ENCODE assay signal across 23 cellular contexts in the genomic region with DNA sequence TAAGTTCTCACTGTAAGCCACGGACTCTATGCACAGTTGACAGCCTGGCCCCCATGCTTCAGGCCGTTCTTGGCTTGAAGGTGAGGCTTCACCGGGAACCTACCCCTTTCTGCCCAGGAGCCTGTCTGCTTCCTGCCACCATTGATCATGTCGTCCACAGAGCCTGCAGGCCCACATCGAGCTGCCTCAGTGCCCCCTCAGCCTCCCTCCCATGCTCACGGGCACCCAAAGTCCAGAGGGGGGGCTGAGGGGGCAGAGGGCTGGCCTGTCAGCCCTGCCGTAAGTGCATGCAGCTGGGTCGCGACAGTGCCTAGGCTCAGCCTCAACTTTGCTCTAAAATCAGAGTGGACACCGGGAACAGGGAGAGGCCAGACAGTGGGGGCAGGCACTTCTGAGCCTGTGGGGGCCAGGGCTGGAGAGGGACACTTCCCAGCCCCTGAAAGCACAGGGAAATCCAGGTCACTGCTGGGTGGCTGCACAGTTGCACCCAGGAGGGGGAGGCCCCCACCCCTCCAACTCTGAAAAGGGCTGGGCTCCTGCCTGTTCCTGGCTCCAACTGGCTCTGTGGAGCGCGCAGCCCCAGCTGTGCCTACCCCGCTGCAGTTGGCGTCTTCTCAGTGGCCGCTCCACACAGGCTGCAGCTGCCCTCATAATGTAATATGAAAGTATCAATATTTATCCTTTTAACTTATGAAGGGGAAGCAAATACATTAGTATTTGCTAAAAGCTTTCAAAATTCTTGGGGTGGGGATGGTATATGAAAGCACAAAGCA.
A peak's percentile ranks its signal among the peaks of the same experiment; 100 is the strongest.
DNase-seq lines count a peak whose midpoint lies in the region; ATAC-seq, FAIRE-seq and TF ChIP-seq lines count a peak whose summit lies in the region.
"Had no signal": no experiment of that assay in that cellular context is flagged by ENCODE, and none has a peak within 500 bp of the region (broad histone marks: within the 10 kb centered on the region; RNA-seq: fewer than 3 reads in every experiment).

No MANE protein-coding gene starts in this region.

- H4K20me1 ChIP-seq in IMR-90 (ENCODE audit: insufficient read depth, low read length) (no peaks in the 10 kb centered on the region), HepG2 (ENCODE audit: insufficient read depth, low read length) (no peaks in the 10 kb centered on the region)

- H4K5ac ChIP-seq in IMR-90 (ENCODE audit: low read depth, low read length) = no peak overlapping the region

- H3K27ac ChIP-seq in right cardiac atrium (ENCODE audit: low read length) (no peak overlapping the region), left ventricle myocardium inferior (replicated peaks) (no peak overlapping the region), IMR-90 (ENCODE audit: insufficient read depth, low read length) (no peak overlapping the region), HepG2 (ENCODE audit: extremely low read length, insufficient read depth, low read length) (no peak overlapping the region), upper lobe of right lung (no peak overlapping the region)
- H3K27ac ChIP-seq: SK-N-MC had no signal

- H4K8ac ChIP-seq in IMR-90 (ENCODE audit: low read depth in 2 of 2, low read length in 2 of 2) = no peak overlapping the region

- H2BK15ac ChIP-seq in IMR-90 (ENCODE audit: low read depth, low read length) = no peak overlapping the region

- H4K91ac ChIP-seq in IMR-90 (ENCODE audit: insufficient read depth, low read depth, low read length) = no peak overlapping the region

- dilution Hi-C loops in IMR-90 (cut with HindIII; ENCODE audit: low sequenced_read_pairs, unreplicated experiment) = no loop called here

- H3K9me3 ChIP-seq in right cardiac atrium (ENCODE audit: control insufficient read depth, low read length) (no peaks in the 10 kb centered on the region), left ventricle myocardium inferior (replicated peaks) (no peaks in the 10 kb centered on the region), IMR-90 (ENCODE audit: control insufficient read depth, insufficient read depth, low read length) (peaks cover 5% of the 10 kb centered on the region; the same call in 1 of the 2 replicates), HepG2 (ENCODE audit: low read length) (no peaks in the 10 kb centered on the region), upper lobe of right lung (no peaks in the 10 kb centered on the region)

- no peaks in the 10 kb centered on the region for H3K9me1 ChIP-seq in IMR-90 (ENCODE audit: insufficient read depth, low read length)

- H3K56ac ChIP-seq in IMR-90 (ENCODE audit: extremely low read depth, insufficient read depth, low read length) = no peak overlapping the region

- H3K27me3 ChIP-seq in right cardiac atrium (ENCODE audit: control insufficient read depth, insufficient read depth) (no peaks in the 10 kb centered on the region), left ventricle myocardium inferior (ENCODE audit: low read depth) (no peaks in the 10 kb centered on the region), IMR-90 (ENCODE audit: control insufficient read depth, insufficient read depth, low read length) (no peaks in the 10 kb centered on the region), HepG2 (ENCODE audit: control insufficient read depth in 1 of 2, insufficient read depth in 2 of 2, low read length in 2 of 2) (no peaks in the 10 kb centered on the region), upper lobe of right lung (no peaks in the 10 kb centered on the region)

- TF ChIP-seq POLR2A in IMR-90 (IDR thresholded peaks at IDR 0.05; ENCODE audit: low read depth, low read length) (no peak), HepG2 (IDR thresholded peaks at IDR 0.05; ENCODE audit: insufficient read depth in 1 of 2, low read depth in 2 of 2, low read length in 2 of 2) (no peak)

- H3K4ac ChIP-seq in IMR-90 (ENCODE audit: low read depth, low read length) = no peak overlapping the region

- ATAC-seq in right cardiac atrium (no peak), IMR-90 (ENCODE audit: low read depth) (no peak), HepG2 (peak; percentile 49), upper lobe of right lung (peak; percentile 45), HG03378 (IDR thresholded peaks at IDR 0.05; ENCODE audit: unreplicated experiment) (no peak), HG03039 (IDR thresholded peaks at IDR 0.05; ENCODE audit: unreplicated experiment) (no peak)
- ATAC-seq: HCT116 had no signal

- TF ChIP-seq EP300 in HepG2 (IDR thresholded peaks at IDR 0.05; ENCODE audit: low read depth in 2 of 2, low read length in 2 of 2) (no peak), HepG2 (CRISPR knock-in tag; IDR thresholded peaks at IDR 0.05; ENCODE audit: borderline replicate concordance) (no peak)

- H2BK20ac ChIP-seq in IMR-90 (ENCODE audit: low read depth, low read length) = no peak overlapping the region

- H3K79me1 ChIP-seq in IMR-90 (ENCODE audit: low read depth in 1 of 2, low read length in 2 of 2) = no peaks in the 10 kb centered on the region

- no peak overlapping the region for H3K18ac ChIP-seq in IMR-90 (ENCODE audit: low read depth, low read length)

- in situ Hi-C loops in IMR-90 (cut with MboI; ENCODE audit: low sequenced_read_pairs) = no loop called here
- in situ Hi-C loops in HepG2 (cut with HindIII; ENCODE audit: extremely low pct_ligation_motif_present, low pct_unique_long_range_greater_than_20kb) = no loop called here

- DNase-seq in right cardiac atrium = peak in 2 of 3 donors; percentile 29 to 32
- DNase-seq in left ventricle myocardium inferior = no peak
- no peak for DNase-seq in IMR-90
- DNase-seq in HepG2 (ENCODE audit: low spot score) = no peak
- DNase-seq in upper lobe of right lung = no peak
- DNase-seq: ACHN; C1 segment of cervical spinal cord; CD8-positive, alpha-beta memory T cell; GDM1; Karpas-422; NCI-H1694; NCI-H2081; NCI-H2171; NCI-H524 treated with DMSO at 0.1 percent for 48 hours; NCI-H82; OCI-M1; Right ventricle myocardium superior had no signal

- TF ChIP-seq RAD21 in IMR-90 (IDR thresholded peaks at IDR 0.05; ENCODE audit: low read length) (no peak), HepG2 (CRISPR knock-in tag; IDR thresholded peaks at IDR 0.05) (no peak)

- no peak for FAIRE-seq in HepG2 (lab: Jason Lieb, UNC)
- FAIRE-seq: GM19239, RCC 7860 had no signal

- H3K14ac ChIP-seq in IMR-90 (replicated peaks; ENCODE audit: low read depth, low read length) = no peak overlapping the region

- H3K4me2 ChIP-seq in IMR-90 (ENCODE audit: low read depth, low read length) (no peak overlapping the region), HepG2 (ENCODE audit: low read depth, low read length) (no peak overlapping the region)

- H2BK5ac ChIP-seq in IMR-90 (ENCODE audit: low read depth, low read length, poor library complexity, severe bottlenecking) = no peak overlapping the region

- TF ChIP-seq CTCF in left ventricle myocardium inferior (IDR thresholded peaks at IDR 0.05; ENCODE audit: borderline replicate concordance) (no peak), IMR-90 (conservative IDR thresholded peaks at IDR 0.05; ENCODE audit: low read depth, low read length) (no peak), HepG2 (CRISPR knock-in tag; IDR thresholded peaks at IDR 0.05) (no peak), upper lobe of right lung (IDR thresholded peaks at IDR 0.05) (no peak)

- no TSS peak for BruUV-seq in IMR-90 (replicated peaks; lab: Mats Ljungman, UMichigan)
- BruUV-seq in HepG2 (replicated peaks; lab: Mats Ljungman, UMichigan) = no TSS peak

- H2AK9ac ChIP-seq in IMR-90 (replicated peaks; ENCODE audit: low read depth, low read length, poor library complexity) = no peak overlapping the region

- no peak overlapping the region for H2BK120ac ChIP-seq in IMR-90 (ENCODE audit: low read depth, low read length)

- H3K23ac ChIP-seq in IMR-90 (ENCODE audit: low read depth, low read length) = no peak overlapping the region

- CTCF ChIA-PET in IMR-90 (lab: Yijun Ruan, JAX) = no interaction called here
- CTCF ChIA-PET in HepG2 (lab: Yijun Ruan, JAX; ENCODE audit: low intra/inter-chr PET ratio, low total read pairs) = no interaction called here

- no peak overlapping the region for H3K4me3 ChIP-seq in right cardiac atrium (ENCODE audit: low read length)
- H3K4me3 ChIP-seq in left ventricle myocardium inferior = no peak overlapping the region
- H3K4me3 ChIP-seq in IMR-90 (ENCODE audit: insufficient read depth, low read depth, low read length) = no peak overlapping the region
- no peak overlapping the region for H3K4me3 ChIP-seq in HepG2 (replicated peaks in 1 of 3; ENCODE audit: insufficient read depth in 1 of 3, low read depth in 2 of 3, low read length in 3 of 3)
- H3K4me3 ChIP-seq in upper lobe of right lung = no peak overlapping the region
- H3K4me3 ChIP-seq: SK-N-MC had no signal

- peak overlapping the region; percentile 32 for H2AFZ ChIP-seq in IMR-90 (replicated peaks; ENCODE audit: low read length, poor library complexity)
- no peak overlapping the region for H2AFZ ChIP-seq in HepG2 (ENCODE audit: low read length)

- no peak overlapping the region for H3K9ac ChIP-seq in IMR-90 (ENCODE audit: low read depth, low read length)
- no peak overlapping the region for H3K9ac ChIP-seq in HepG2 (ENCODE audit: insufficient read depth, low read depth, low read length)

- H2AK5ac ChIP-seq in IMR-90 (ENCODE audit: low read depth, low read length) = no peak overlapping the region

- POLR2A ChIA-PET in IMR-90 (lab: Charles Lee; ENCODE audit: unreplicated experiment) = no interaction called here
- POLR2A ChIA-PET in HepG2 (lab: Yijun Ruan, JAX) = no interaction called here

- H3K4me1 ChIP-seq in right cardiac atrium (ENCODE audit: control insufficient read depth, insufficient read depth, low read length) (no peaks in the 10 kb centered on the region), left ventricle myocardium inferior (no peaks in the 10 kb centered on the region), IMR-90 (ENCODE audit: control insufficient read depth, insufficient read depth, low read length) (no peaks in the 10 kb centered on the region), HepG2 (ENCODE audit: insufficient read depth, low read length) (no peaks in the 10 kb centered on the region), upper lobe of right lung (no peaks in the 10 kb centered on the region)

- H3K79me2 ChIP-seq in HepG2 (ENCODE audit: insufficient read depth, low read length) = no peaks in the 10 kb centered on the region

- 93% methylated on average over 15 of the region's 15 CpGs for WGBS in right cardiac atrium
- 65% methylated on average over 3 of the region's 15 CpGs; no CpG with 5 or more reads in 1 of the 2 experiments for WGBS in IMR-90 (ENCODE audit: extremely low coverage in 2 of 2, insufficient read length in 1 of 2), 2 experiments
- 17% methylated on average over 8 of the region's 15 CpGs for WGBS in HepG2 (ENCODE audit: low lambda C conversion rate)

- intact Hi-C loops in right cardiac atrium (cut with DNase I) = no loop called here
- intact Hi-C loops in left ventricle myocardium inferior (cut with micrococcal nuclease) = no loop called here
- intact Hi-C loops in IMR-90 (cut with micrococcal nuclease) = no loop called here
- intact Hi-C loops in HepG2 (cut with micrococcal nuclease; ENCODE audit: unreplicated experiment) = no loop called here
- intact Hi-C loops in upper lobe of right lung (cut with DNase I) = no loop called here

- H3K36me3 ChIP-seq in left ventricle myocardium inferior (no peaks in the 10 kb centered on the region), IMR-90 (ENCODE audit: control insufficient read depth, insufficient read depth, low read length) (no peaks in the 10 kb centered on the region), HepG2 (replicated peaks in 1 of 2; ENCODE audit: control insufficient read depth in 1 of 2, insufficient read depth in 2 of 2, low read length in 2 of 2) (no peaks in the 10 kb centered on the region), upper lobe of right lung (no peaks in the 10 kb centered on the region)

Comparison
In these comparisons a context has a peak if more than half of its experiments do, and no peak if none do; other contexts are left out.
1. DNase-seq: peak in right cardiac atrium (2 of 3); none in left ventricle myocardium inferior (single experiment), IMR-90 (single experiment), HepG2 (single experiment) and upper lobe of right lung (single experiment).
2. ATAC-seq: peak in HepG2 (single experiment) and upper lobe of right lung (single experiment); none in right cardiac atrium (0 of 2), IMR-90 (single experiment), HG03378 (single experiment) and HG03039 (single experiment).